In the genomic region with DNA sequence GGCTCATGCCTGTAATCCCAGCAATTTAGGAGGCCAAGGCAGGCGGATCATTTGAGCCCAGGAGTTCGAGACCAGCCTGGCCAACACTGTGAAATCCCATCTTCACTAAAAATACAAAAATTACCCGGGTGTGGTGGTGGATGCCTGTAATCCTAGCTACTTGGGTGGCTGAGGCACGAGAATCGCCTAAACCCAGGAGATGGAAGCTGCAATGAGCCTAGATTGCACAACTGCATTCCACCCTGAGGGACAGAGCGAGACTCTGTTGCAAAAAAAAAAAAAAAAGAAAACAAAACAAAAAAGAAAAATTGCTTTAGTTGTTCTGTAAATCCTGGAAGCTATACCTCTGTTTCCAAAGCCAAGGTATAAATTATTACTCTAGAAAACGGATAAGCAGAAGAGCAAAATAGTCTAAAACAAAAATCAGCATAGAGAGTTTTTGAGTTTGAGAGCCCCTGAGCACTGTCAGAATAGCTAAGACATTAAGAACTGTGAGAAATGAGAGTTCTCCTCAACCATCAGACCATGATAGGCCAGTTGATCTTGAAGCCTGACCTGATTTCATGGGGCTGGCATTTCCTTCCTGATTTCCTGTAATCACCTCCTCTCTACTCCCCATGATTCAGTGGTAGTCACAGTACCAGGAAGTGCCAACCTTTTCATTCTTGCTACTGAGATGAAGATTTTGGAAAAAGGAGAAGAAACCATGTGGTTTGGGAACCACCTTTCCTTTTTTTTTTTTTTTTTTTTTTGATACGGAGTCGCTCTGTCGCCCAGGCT, we compare ENCODE assay signal across 8 cellular contexts. TPM values are rescaled to one million over a fixed set of nuclear protein-coding genes. Genes with fewer than 3 reads are reported as not detected.
DNase-seq lines count a peak whose midpoint lies in the region; ATAC-seq lines count a peak whose summit lies in the region.

No MANE protein-coding gene starts in this region.

- H3K27ac Mint-ChIP-seq in T-cell: peak overlapping the region; percentile 46 to 61
- H3K27ac Mint-ChIP-seq in stimulated activated effector memory CD8-positive, alpha-beta T cell treated with anti-CD3 and anti-CD28 coated beads, Interleukin-12 subunit alpha, Interleukin-12 subunit beta, amount 100 ng/mL, for 72 hours: peak overlapping the region; percentile 87

- no peaks in the 10 kb centered on the region for H3K27me3 Mint-ChIP-seq in T-cell

- ATAC-seq in T-cell (replicated peaks in 1 of 4) (peak; percentile 37 to 59 (median 43)), GM21447 (IDR thresholded peaks at IDR 0.05; ENCODE audit: unreplicated experiment) (no peak)
- peak; percentile 72 for ATAC-seq in stimulated activated effector memory CD8-positive, alpha-beta T cell treated with anti-CD3 and anti-CD28 coated beads, Interleukin-12 subunit alpha, Interleukin-12 subunit beta, amount 100 ng/mL, for 72 hours

- H3K4me1 Mint-ChIP-seq in T-cell: peaks cover 45 to 67% (median 61%) of the 10 kb centered on the region in 3 donors
- H3K4me1 Mint-ChIP-seq in stimulated activated effector memory CD8-positive, alpha-beta T cell treated with anti-CD3 and anti-CD28 coated beads, Interleukin-12 subunit alpha, Interleukin-12 subunit beta, amount 100 ng/mL, for 72 hours: peaks cover 45% of the 10 kb centered on the region

- CTCF ChIA-PET in T-cell (lab: Charles Lee): interaction anchor here in 1 of 2 donors (0.7 to 1.6 kb wide), 3 partner anchors 9 to 119 kb away, joined by 5 to 7 read pairs (median 5); no protein-coding TSS in a partner anchor

- DNase-seq in HK-2 (ENCODE audit: unreplicated experiment): peak; percentile 29
- no peak for DNase-seq in T-cell
- peak; percentile 59 for DNase-seq in fibroblast of peridontal ligament (ENCODE audit: extremely low read depth)
- DNase-seq in stimulated activated effector memory CD8-positive, alpha-beta T cell treated with anti-CD3 and anti-CD28 coated beads, Interleukin-12 subunit alpha, Interleukin-12 subunit beta, amount 100 ng/mL, for 72 hours (ENCODE audit: low spot score in 2 of 2): no peak
- no peak for DNase-seq in DMS153 (lab: John Stamatoyannopoulos, UW)
- DNase-seq in hippocampal formation (lab: John Stamatoyannopoulos, UW): no peak
- DNase-seq in anterior cingulate cortex (lab: John Stamatoyannopoulos, UW): no peak

- POLR2A ChIA-PET in T-cell (lab: Charles Lee): interaction anchor here (0.6 to 1.0 kb wide), 3 partner anchors 25 to 397 kb away, joined by 3 to 5 read pairs (median 4); no protein-coding TSS in a partner anchor

- H3K36me3 Mint-ChIP-seq in T-cell: peaks cover 30% of the 10 kb centered on the region
- peaks cover 100% of the 10 kb centered on the region for H3K36me3 Mint-ChIP-seq in stimulated activated effector memory CD8-positive, alpha-beta T cell treated with anti-CD3 and anti-CD28 coated beads, Interleukin-12 subunit alpha, Interleukin-12 subunit beta, amount 100 ng/mL, for 72 hours

- no peaks in the 10 kb centered on the region for H3K9me3 Mint-ChIP-seq in T-cell
- H3K9me3 Mint-ChIP-seq in stimulated activated effector memory CD8-positive, alpha-beta T cell treated with anti-CD3 and anti-CD28 coated beads, Interleukin-12 subunit alpha, Interleukin-12 subunit beta, amount 100 ng/mL, for 72 hours: no peaks in the 10 kb centered on the region

- peak overlapping the region in 1 of 3 donors; percentile 22 for H3K4me3 Mint-ChIP-seq in T-cell
- peak overlapping the region; percentile 56 for H3K4me3 Mint-ChIP-seq in stimulated activated effector memory CD8-positive, alpha-beta T cell treated with anti-CD3 and anti-CD28 coated beads, Interleukin-12 subunit alpha, Interleukin-12 subunit beta, amount 100 ng/mL, for 72 hours

RNA-seq across cellular contexts. Expression of a gene that starts 31.7 kb away (rescaled TPM):
- total RNA-seq in T-cell: 10 to 100 TPM; 82.0 to 88.2 (median 82.8) TPM

Comparison
In these comparisons a context has a peak if more than half of its experiments do, and no peak if none do; other contexts are left out.
1. DNase-seq: peak in HK-2 (single experiment) and fibroblast of peridontal ligament (single experiment); none in T-cell (0 of 34), stimulated activated effector memory CD8-positive, alpha-beta T cell treated with anti-CD3 and anti-CD28 coated beads, Interleukin-12 subunit alpha, Interleukin-12 subunit beta, amount 100 ng/mL, for 72 hours (0 of 2), DMS153 (single experiment), hippocampal formation (0 of 2) and anterior cingulate cortex (0 of 58).